Comparison of ENCODE assay signal across 9 cellular contexts in genomic region chr21:33268392-33268735, GRCh38. TPM values are rescaled to one million over a fixed set of nuclear protein-coding genes. Genes with fewer than 3 reads are reported as not detected.
DNase-seq lines count a peak whose midpoint lies in the region; ATAC-seq and TF ChIP-seq lines count a peak whose summit lies in the region.
"Had no signal": no experiment of that assay in that cellular context is flagged by ENCODE, and none has a peak within 500 bp of the region (broad histone marks: within the 10 kb centered on the region; RNA-seq: fewer than 3 reads in every experiment).

No MANE protein-coding gene starts in this region.

- no peak for DNase-seq in naive thymus-derived CD4-positive, alpha-beta T cell
- DNase-seq in NCI-H1694 treated with DMSO at 0.1 percent for 48 hours (lab: John Stamatoyannopoulos, UW) (no peak), NCI-H2081 treated with DMSO at 0.1 percent for 48 hours (lab: John Stamatoyannopoulos, UW) (no peak), NCI-H1092 treated with DMSO at 0.1 percent for 48 hours (lab: John Stamatoyannopoulos, UW) (no peak)
- DNase-seq in central memory CD4-positive, alpha-beta T cell = no peak
- DNase-seq: KG1 had no signal

- peak overlapping the region in 8 of 9 donors; percentile 89 to 97 (median 92) for H3K27ac Mint-ChIP-seq in naive thymus-derived CD4-positive, alpha-beta T cell

- H3K4me3 Mint-ChIP-seq in naive thymus-derived CD4-positive, alpha-beta T cell = peak overlapping the region; percentile 86 to 99 (median 96)

- H3K9me3 Mint-ChIP-seq in naive thymus-derived CD4-positive, alpha-beta T cell = peaks cover 0 to 3% (median 0%) of the 10 kb centered on the region in 11 donors

- H3K9me2 ChIP-seq in OCI-LY1 (ENCODE audit: low read depth, low read length) = no peaks in the 10 kb centered on the region

- peaks cover 6% of the 10 kb centered on the region; the same call in 1 of the 2 replicates for H3F3A ChIP-seq in OCI-LY1 (ENCODE audit: insufficient read depth, low read length)

- H3K4me2 ChIP-seq in OCI-LY1 (ENCODE audit: low read length) = peak overlapping the region; percentile 80

- H2AFZ ChIP-seq in OCI-LY1 (ENCODE audit: low read length) = no peak overlapping the region

- TF ChIP-seq CTCF in OCI-LY1 (IDR thresholded peaks at IDR 0.05; ENCODE audit: low read length) = no peak

- intact Hi-C loops in naive thymus-derived CD4-positive, alpha-beta T cell (cut with micrococcal nuclease) = loop anchor here (5.0 to 10.0 kb wide), 2 partner anchors 96 to 179 kb away; no protein-coding TSS in a partner anchor

- POLR2A ChIA-PET in naive thymus-derived CD4-positive, alpha-beta T cell (lab: Charles Lee) = interaction anchor here (0.9 to 2.1 kb wide), 4 partner anchors 14 to 511 kb away, joined by 3 to 7 read pairs (median 3); partner anchors contain the start of gene IFNAR1

- H3K4me3 ChIP-seq in OCI-LY1 (ENCODE audit: low read depth, low read length, poor library complexity, severe bottlenecking) = peak overlapping the region; percentile 72
- H3K4me3 ChIP-seq in naive thymus-derived CD4-positive, alpha-beta T cell (ENCODE audit: low read length) = no peak overlapping the region

- ATAC-seq in GM18498 (IDR thresholded peaks at IDR 0.05; ENCODE audit: unreplicated experiment) (peak; percentile 13), GM21717 (IDR thresholded peaks at IDR 0.05; ENCODE audit: unreplicated experiment) (peak; percentile 20)
- ATAC-seq in naive thymus-derived CD4-positive, alpha-beta T cell = no peak

- no peaks in the 10 kb centered on the region for H3K9me3 ChIP-seq in OCI-LY1 (ENCODE audit: low read length)
- H3K9me3 ChIP-seq in naive thymus-derived CD4-positive, alpha-beta T cell (ENCODE audit: control insufficient read depth in 2 of 3, low read length in 3 of 3) = no peaks in the 10 kb centered on the region

- CTCF ChIA-PET in naive thymus-derived CD4-positive, alpha-beta T cell (lab: Charles Lee) = no interaction called here

- H3K27ac ChIP-seq in OCI-LY1 (ENCODE audit: low read depth, low read length, poor library complexity, severe bottlenecking) = peak overlapping the region; percentile 83
- no peak overlapping the region for H3K27ac ChIP-seq in naive thymus-derived CD4-positive, alpha-beta T cell (ENCODE audit: low read depth, low read length)

- peaks cover 4 to 54% (median 23%) of the 10 kb centered on the region in 5 donors for H3K36me3 Mint-ChIP-seq in naive thymus-derived CD4-positive, alpha-beta T cell

- H3K27me3 ChIP-seq in OCI-LY1 (ENCODE audit: insufficient read depth, low read length) = no peaks in the 10 kb centered on the region
- H3K27me3 ChIP-seq in naive thymus-derived CD4-positive, alpha-beta T cell (ENCODE audit: control insufficient read depth in 2 of 2, insufficient read depth in 2 of 2, low read length in 2 of 2) = no peaks in the 10 kb centered on the region

- peaks cover 48% of the 10 kb centered on the region for H3K4me1 ChIP-seq in OCI-LY1 (ENCODE audit: insufficient read depth, low read length, severe bottlenecking)
- H3K4me1 ChIP-seq in naive thymus-derived CD4-positive, alpha-beta T cell (ENCODE audit: control insufficient read depth in 2 of 2, insufficient read depth in 2 of 2, low read length in 2 of 2) = peaks cover 15 to 34% of the 10 kb centered on the region in 2 donors

- no peaks in the 10 kb centered on the region for H4K20me1 ChIP-seq in OCI-LY1 (ENCODE audit: insufficient read depth, low read length)

- no peak overlapping the region; the same call in 1 of the 2 replicates for H3K9ac ChIP-seq in OCI-LY1 (ENCODE audit: low read length)

- peaks cover 47 to 75% (median 71%) of the 10 kb centered on the region in 7 donors for H3K4me1 Mint-ChIP-seq in naive thymus-derived CD4-positive, alpha-beta T cell

- no peaks in the 10 kb centered on the region; the same call in 1 of the 2 replicates for H3K79me2 ChIP-seq in OCI-LY1 (ENCODE audit: insufficient read depth, low read length)

- peaks cover 40% of the 10 kb centered on the region for H3K36me3 ChIP-seq in OCI-LY1 (ENCODE audit: insufficient read depth, low read length)
- peaks cover 0 to 32% (median 12%) of the 10 kb centered on the region in 3 experiments for H3K36me3 ChIP-seq in naive thymus-derived CD4-positive, alpha-beta T cell (ENCODE audit: control insufficient read depth in 2 of 3, insufficient read depth in 3 of 3, low read length in 3 of 3)

- H3K27me3 Mint-ChIP-seq in naive thymus-derived CD4-positive, alpha-beta T cell = no peaks in the 10 kb centered on the region

RNA-seq across cellular contexts. Expression of gene IL10RB, which starts 2.2 kb away (rescaled TPM):
- total RNA-seq in naive thymus-derived CD4-positive, alpha-beta T cell = 10 to 100 TPM; 17.6 to 35.0 (median 27.2) TPM
- polyA plus RNA-seq in naive thymus-derived CD4-positive, alpha-beta T cell = 10 to 100 TPM; 47.2 to 51.4 TPM

RNA-seq across cellular contexts. Expression of gene IFNAR2, which starts 38.6 kb away (rescaled TPM):
- total RNA-seq in naive thymus-derived CD4-positive, alpha-beta T cell = 10 to 100 TPM; 44.9 to 85.8 (median 60.8) TPM
- polyA plus RNA-seq in naive thymus-derived CD4-positive, alpha-beta T cell = 10 to 100 TPM; 77.3 to 90.2 TPM

RNA-seq across cellular contexts. Expression of gene IFNAR1, which starts 56.4 kb away (rescaled TPM):
- 10 to 100 TPM; 24.7 to 60.8 (median 40.0) TPM for total RNA-seq in naive thymus-derived CD4-positive, alpha-beta T cell
- 10 to 100 TPM; 62.5 to 76.2 TPM for polyA plus RNA-seq in naive thymus-derived CD4-positive, alpha-beta T cell
